In genomic region chr9:135379540-135380267, GRCh38 we compare ENCODE assay signal across 25 cellular contexts.
DNase-seq lines count a peak whose midpoint lies in the region; ATAC-seq and TF ChIP-seq lines count a peak whose summit lies in the region.
"Had no signal": no experiment of that assay in that cellular context is flagged by ENCODE, and none has a peak within 500 bp of the region (broad histone marks: within the 10 kb centered on the region; RNA-seq: fewer than 3 reads in every experiment).

No MANE protein-coding gene starts in this region.

- no peak for TF ChIP-seq EP300 in transverse colon (IDR thresholded peaks at IDR 0.05; ENCODE audit: low read depth)

- intact Hi-C loops in transverse colon (cut with DNase I; ENCODE audit: low total_unique reads) = no loop called here

- no peaks in the 10 kb centered on the region for H3K27me3 ChIP-seq in transverse colon
- H3K27me3 ChIP-seq: cardiac muscle cell had no signal

- no peak for ATAC-seq in GM21723 (IDR thresholded peaks at IDR 0.05; ENCODE audit: unreplicated experiment)
- ATAC-seq: PC-3, SK-N-SH treated with all-trans-retinoic acid at 6 μM for 48 hours had no signal

- no peaks in the 10 kb centered on the region for H3K36me3 ChIP-seq in transverse colon
- H3K36me3 ChIP-seq: cardiac muscle cell, stomach had no signal

- WGBS in transverse colon (ENCODE audit: low coverage in 1 of 2), 2 donors = 72% methylated on average over 11 of the region's 11 CpGs; no CpG with 5 or more reads in 1 of the 2 donors

- no peaks in the 10 kb centered on the region for H3K4me1 ChIP-seq in transverse colon
- H3K4me1 ChIP-seq: stomach had no signal

- H3K9me3 ChIP-seq in transverse colon = no peaks in the 10 kb centered on the region

- peak; percentile 27 for DNase-seq in DMS 273 (lab: John Stamatoyannopoulos, UW; ENCODE audit: unreplicated experiment)
- no peak for DNase-seq in DMS 273 treated with DMSO at 0.1 percent for 48 hours (lab: John Stamatoyannopoulos, UW)
- peak; percentile 43 for DNase-seq in H4 (ENCODE audit: low spot score)
- peak; percentile 64 for DNase-seq in NCI-H446 treated with DMSO at 0.1 percent for 48 hours (lab: John Stamatoyannopoulos, UW)
- peak; percentile 77 for DNase-seq in cerebellum (ENCODE audit: low spot score)
- DNase-seq in transverse colon = no peak
- DNase-seq in Kasumi-1 (lab: John Stamatoyannopoulos, UW) = no peak
- DNase-seq: activated B cell treated with CpG ODN at 0.5 μM for 24 hours; activated CD4-positive, alpha-beta memory T cell treated with anti-CD3 and anti-CD28 coated beads for 36 hours; activated gamma-delta T cell; COR-L47; dermis blood vessel endothelial cell; kidney; NCI-H1092; NCI-H526 treated with DMSO at 0.1 percent for 48 hours; PC-3; retina; stomach had no signal

- TF ChIP-seq CTCF in transverse colon (IDR thresholded peaks at IDR 0.05) = no peak

- in situ Hi-C loops in transverse colon (cut with MboI; ENCODE audit: low pct_ligation_motif_present in 1 of 4, low pct_unique_long_range_greater_than_20kb in 1 of 4, low sequenced_read_pairs in 3 of 4) = no loop called here

- no peak overlapping the region for H3K27ac ChIP-seq in transverse colon
- H3K27ac ChIP-seq: 22Rv1, cardiac muscle cell, epithelial cell of prostate, KMS-11, stomach had no signal

- no peak overlapping the region for H3K4me3 ChIP-seq in transverse colon
- H3K4me3 ChIP-seq: cardiac muscle cell, lung, stomach had no signal

- TF ChIP-seq POLR2A in transverse colon (IDR thresholded peaks at IDR 0.05) = no peak

Comparison
In these comparisons a context has a peak if more than half of its experiments do, and no peak if none do; other contexts are left out.
1. DNase-seq: peak in DMS 273 (single experiment), H4 (single experiment), NCI-H446 treated with DMSO at 0.1 percent for 48 hours (single experiment) and cerebellum (single experiment); none in DMS 273 treated with DMSO at 0.1 percent for 48 hours (single experiment), transverse colon (single experiment) and Kasumi-1 (0 of 2).